Comparison of ENCODE assay signal across 6 cellular contexts in genomic region chr2:70310899-70311298, GRCh38.
"Had no signal": no experiment of that assay in that cellular context is flagged by ENCODE, and none has a peak within 500 bp of the region (broad histone marks: within the 10 kb centered on the region; RNA-seq: fewer than 3 reads in every experiment).

No MANE protein-coding gene starts in this region.

- H3K36me3 Mint-ChIP-seq: IgD-negative memory B cell had no signal

- DNase-seq: GM23248, GOT3, H7, HCEC 1CT, KG1 had no signal

- H2AFZ ChIP-seq: GM23248 had no signal

- H3K9ac ChIP-seq: GM23248 had no signal

- H3K27ac Mint-ChIP-seq: IgD-negative memory B cell had no signal

- H3K4me3 ChIP-seq: GM23248 had no signal

- H3K27ac ChIP-seq: GM23248 had no signal

- H3K9me3 Mint-ChIP-seq: IgD-negative memory B cell had no signal

- H3K4me3 Mint-ChIP-seq: IgD-negative memory B cell had no signal
